ENCODE assay signal across 10 cellular contexts in the genomic region with DNA sequence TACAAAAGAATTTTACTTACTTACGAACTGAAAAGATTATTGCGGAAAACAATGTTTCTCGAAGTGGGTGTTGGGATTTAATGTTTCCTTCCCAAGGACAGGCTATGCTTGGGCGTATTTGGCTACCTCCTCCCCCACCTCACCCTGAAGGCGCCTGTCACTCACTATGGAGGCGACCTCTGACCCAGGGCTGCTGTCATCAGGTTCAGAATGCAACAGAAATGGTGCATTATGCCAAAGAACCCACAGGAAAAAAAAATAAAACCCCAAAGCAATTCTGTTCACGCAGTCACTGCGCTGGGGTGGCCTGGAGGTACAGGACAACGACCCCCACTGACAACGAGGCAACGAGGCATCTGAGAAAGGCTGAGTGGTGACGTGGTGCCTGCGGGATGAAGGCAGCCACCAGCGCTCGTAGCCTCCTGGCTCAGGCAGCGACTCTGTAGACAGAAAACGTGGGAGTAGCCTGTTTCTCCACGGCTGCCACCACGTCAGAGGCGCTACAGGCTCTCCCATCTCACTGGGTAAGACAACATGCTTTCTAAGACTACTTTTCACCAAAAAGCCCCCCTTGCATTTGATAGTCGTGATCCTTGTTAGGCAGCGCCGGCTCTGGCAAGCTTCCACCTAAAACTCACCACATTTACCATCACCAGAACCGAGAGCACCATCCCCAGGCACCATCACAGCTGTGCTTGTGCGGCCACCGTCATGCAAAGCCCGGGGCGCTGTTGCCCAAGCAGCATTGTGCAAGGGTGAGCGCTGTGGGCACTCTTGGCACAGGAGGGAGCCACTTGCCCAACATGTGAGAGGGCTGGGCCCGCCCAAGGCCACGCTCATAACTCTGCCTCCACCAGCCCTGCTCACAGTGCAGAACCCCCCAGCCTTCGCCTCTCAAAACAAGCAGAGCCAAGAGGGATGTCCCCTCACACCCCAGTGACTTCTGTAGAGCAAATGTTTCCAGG. TPM values are rescaled to one million over a fixed set of nuclear protein-coding genes. Genes with fewer than 3 reads are reported as not detected.
DNase-seq lines count a peak whose midpoint lies in the region; ATAC-seq, FAIRE-seq and TF ChIP-seq lines count a peak whose summit lies in the region.
"Had no signal": no experiment of that assay in that cellular context is flagged by ENCODE, and none has a peak within 500 bp of the region (broad histone marks: within the 10 kb centered on the region; RNA-seq: fewer than 3 reads in every experiment).

No MANE protein-coding gene starts in this region.

- H3K9me3 ChIP-seq in naive thymus-derived CD4-positive, alpha-beta T cell (ENCODE audit: control insufficient read depth in 2 of 3, low read length in 3 of 3) = no peaks in the 10 kb centered on the region

- H3K36me3 ChIP-seq in BJ (ENCODE audit: control insufficient read depth, insufficient read depth, low read length) = peaks cover 13% of the 10 kb centered on the region
- peaks cover 0 to 70% (median 12%) of the 10 kb centered on the region in 3 experiments for H3K36me3 ChIP-seq in naive thymus-derived CD4-positive, alpha-beta T cell (ENCODE audit: control insufficient read depth in 2 of 3, insufficient read depth in 3 of 3, low read length in 3 of 3)

- no peak overlapping the region for H3K27ac ChIP-seq in naive thymus-derived CD4-positive, alpha-beta T cell (ENCODE audit: low read depth, low read length)
- H3K27ac ChIP-seq: SK-N-MC had no signal

- intact Hi-C loops in naive thymus-derived CD4-positive, alpha-beta T cell (cut with micrococcal nuclease) = no loop called here

- H3K27me3 ChIP-seq in BJ (ENCODE audit: control insufficient read depth, insufficient read depth, low read length) = no peaks in the 10 kb centered on the region
- no peaks in the 10 kb centered on the region for H3K27me3 ChIP-seq in naive thymus-derived CD4-positive, alpha-beta T cell (ENCODE audit: control insufficient read depth in 2 of 2, insufficient read depth in 2 of 2, low read length in 2 of 2)

- peaks cover 3 to 10% (median 5%) of the 10 kb centered on the region in 7 donors for H3K4me1 Mint-ChIP-seq in naive thymus-derived CD4-positive, alpha-beta T cell
- H3K4me1 Mint-ChIP-seq in osteocyte (ENCODE audit: unreplicated experiment) = no peaks in the 10 kb centered on the region

- peaks cover 0 to 5% (median 0%) of the 10 kb centered on the region in 11 donors for H3K9me3 Mint-ChIP-seq in naive thymus-derived CD4-positive, alpha-beta T cell
- no peaks in the 10 kb centered on the region for H3K9me3 Mint-ChIP-seq in osteocyte (ENCODE audit: unreplicated experiment)

- no peak overlapping the region for H3K4me3 Mint-ChIP-seq in naive thymus-derived CD4-positive, alpha-beta T cell
- no peak overlapping the region for H3K4me3 Mint-ChIP-seq in osteocyte (ENCODE audit: unreplicated experiment)

- no peaks in the 10 kb centered on the region for H3K4me1 ChIP-seq in naive thymus-derived CD4-positive, alpha-beta T cell (ENCODE audit: control insufficient read depth in 2 of 2, insufficient read depth in 2 of 2, low read length in 2 of 2)

- no peak for FAIRE-seq in D721Med (lab: Jason Lieb, UNC)

- DNase-seq in BJ (ENCODE audit: low read depth) = no peak
- DNase-seq in NOMO-1 (lab: John Stamatoyannopoulos, UW; ENCODE audit: unreplicated experiment in 2 of 2) = peak; percentile 71 to 80
- DNase-seq in epidermal melanocyte (ENCODE audit: insufficient read length, low spot score) = peak; percentile 77
- DNase-seq in naive thymus-derived CD4-positive, alpha-beta T cell = peak in 1 of 9 donors; percentile 15
- no peak for DNase-seq in D721Med (ENCODE audit: insufficient read length, low spot score)
- no peak for DNase-seq in osteocyte (ENCODE audit: extremely low spot score, unreplicated experiment)
- no peak for DNase-seq in RKO (ENCODE audit: low spot score)
- DNase-seq: amniotic stem cell had no signal

- peak; percentile 89 for ATAC-seq in naive thymus-derived CD4-positive, alpha-beta T cell
- no peak for ATAC-seq in GM21576 (IDR thresholded peaks at IDR 0.05; ENCODE audit: unreplicated experiment)

- CTCF ChIA-PET in BJ (lab: Yijun Ruan, JAX) = interaction anchor here (0.8 kb wide), 1 partner anchor 172 kb away, joined by 3 read pairs; no protein-coding TSS in a partner anchor
- CTCF ChIA-PET in naive thymus-derived CD4-positive, alpha-beta T cell (lab: Charles Lee) = interaction anchor here (0.6 kb wide), 1 partner anchor 136 kb away, joined by 3 read pairs; no protein-coding TSS in a partner anchor

- peaks cover 0 to 27% (median 10%) of the 10 kb centered on the region in 5 donors for H3K36me3 Mint-ChIP-seq in naive thymus-derived CD4-positive, alpha-beta T cell
- peaks cover 22% of the 10 kb centered on the region for H3K36me3 Mint-ChIP-seq in osteocyte (ENCODE audit: unreplicated experiment)

- peak overlapping the region in 1 of 9 donors; percentile 51 for H3K27ac Mint-ChIP-seq in naive thymus-derived CD4-positive, alpha-beta T cell
- no peak overlapping the region for H3K27ac Mint-ChIP-seq in osteocyte (ENCODE audit: unreplicated experiment)

- H3K4me3 ChIP-seq in BJ (ENCODE audit: low read depth, low read length) = no peak overlapping the region
- H3K4me3 ChIP-seq in naive thymus-derived CD4-positive, alpha-beta T cell (ENCODE audit: low read length) = no peak overlapping the region
- H3K4me3 ChIP-seq: SK-N-MC had no signal

- no peaks in the 10 kb centered on the region for H3K27me3 Mint-ChIP-seq in naive thymus-derived CD4-positive, alpha-beta T cell
- no peaks in the 10 kb centered on the region for H3K27me3 Mint-ChIP-seq in osteocyte (ENCODE audit: unreplicated experiment)

- peak; percentile 29 for TF ChIP-seq CTCF in BJ (IDR thresholded peaks at IDR 0.05; ENCODE audit: insufficient read depth, low read depth, low read length)
- TF ChIP-seq CTCF in D721Med (IDR thresholded peaks at IDR 0.05; ENCODE audit: insufficient read depth, missing control alignments) = no peak
- TF ChIP-seq CTCF in osteocyte (IDR thresholded peaks at IDR 0.05) = no peak

- POLR2A ChIA-PET in BJ (lab: Charles Lee) = no interaction called here
- POLR2A ChIA-PET in naive thymus-derived CD4-positive, alpha-beta T cell (lab: Charles Lee) = no interaction called here

RNA-seq across cellular contexts. Expression of a gene that starts 14.3 kb away (rescaled TPM):
- polyA plus RNA-seq in BJ (2011; rRNA removed) = 44.3 and 61.6 TPM in 2 replicates
- 17.5 and 29.2 TPM in 2 replicates for polyA minus RNA-seq in BJ (2011; rRNA and poly(A)+ RNA removed)
- 100 to 1,000 TPM in 1 of 5 experiments, 10 to 100 TPM in 4; 45.2 to 115 (median 50.3) TPM for total RNA-seq in naive thymus-derived CD4-positive, alpha-beta T cell
- 10 to 100 TPM; 14.7 to 24.0 TPM for polyA plus RNA-seq in naive thymus-derived CD4-positive, alpha-beta T cell
- total RNA-seq in osteocyte = 75.2 and 84.3 TPM in 2 replicates

RNA-seq across cellular contexts. Expression of a gene that starts 39.8 kb away (rescaled TPM):
- 5.6 and 8.1 TPM in 2 replicates for polyA plus RNA-seq in BJ (2011; rRNA removed)
- polyA minus RNA-seq in BJ (2011; rRNA and poly(A)+ RNA removed) = 16.3 and 20.4 TPM in 2 replicates
- 100 to 1,000 TPM in 4 of 5 experiments, 10 to 100 TPM in 1; 91.5 to 218 (median 157) TPM for total RNA-seq in naive thymus-derived CD4-positive, alpha-beta T cell
- polyA plus RNA-seq in naive thymus-derived CD4-positive, alpha-beta T cell = 10 to 100 TPM in 1 of 2 donors, 1 to 10 TPM in 1; 9.8 to 17.2 TPM
- total RNA-seq in osteocyte = 44.2 and 51.3 TPM in 2 replicates

Comparison
In these comparisons a context has a peak if more than half of its experiments do, and no peak if none do; other contexts are left out.
1. DNase-seq: peak in NOMO-1 (2 of 2) and epidermal melanocyte (single experiment); none in BJ (single experiment), D721Med (single experiment), osteocyte (single experiment) and RKO (single experiment).